28 cellular contexts compared by ENCODE assay signal in genomic region chr22:43232445-43232844, GRCh38.
"Had no signal": no experiment of that assay in that cellular context is flagged by ENCODE, and none has a peak within 500 bp of the region (broad histone marks: within the 10 kb centered on the region; RNA-seq: fewer than 3 reads in every experiment).

No MANE protein-coding gene starts in this region.

- DNase-seq: colonic mucosa; effector CD8-positive, alpha-beta T cell; foreskin keratinocyte; heart right ventricle; hippocampal formation; left cardiac atrium; left ventricle myocardium superior; mesenchymal stem cell; mucosa of descending colon; naive B cell; stimulated activated CD4-positive, alpha-beta T cell treated with anti-CD3 and anti-CD28 coated beads, Interleukin-12 subunit alpha, Interleukin-12 subunit beta, amount 100 ng/mL, for 4 hours; stimulated activated CD4-positive, alpha-beta T cell treated with anti-CD3 and anti-CD28 coated beads, Interleukin-1b, Interleukin-23, amount 100 ng/mL, for 48 hours; stimulated activated CD4-positive, alpha-beta T cell treated with anti-CD3 and anti-CD28 coated beads, Interleukin-4, amount 100 ng/mL, for 1 hour; stimulated activated CD8-positive, alpha-beta memory T cell treated with anti-CD3 and anti-CD28 coated beads, Interleukin-4, amount 100 ng/mL, for 48 hours; stimulated activated naive CD4-positive, alpha-beta T cell treated with Interleukin-2 at 50 U/mL for 16 hours; stomach; trophoblast cell had no signal

- ATAC-seq: foreskin keratinocyte; gastroesophageal sphincter; heart right ventricle; left cardiac atrium; left ventricle myocardium superior; mucosa of descending colon; natural killer cell treated with Interleukin-12 subunit alpha and Interleukin-12 subunit beta and Interleukin-15 and Interleukin-18, amount 100 ng/mL, for 72 hours; sciatic nerve had no signal

- H3K27me3 ChIP-seq: colonic mucosa, foreskin keratinocyte, thyroid gland had no signal

- H3K27ac Mint-ChIP-seq: dendritic cell treated with granulocyte-macrophage colony-stimulating factor and Interleukin-4, amounts not matched to agents 40 ng/mL and 50 ng/mL, for 4 days; mesothelial cell of epicardium; natural killer cell treated with Interleukin-12 subunit alpha and Interleukin-12 subunit beta and Interleukin-15 and Interleukin-18, amount 100 ng/mL, for 72 hours; progenitor cell of endocrine pancreas had no signal

- H3K4me3 Mint-ChIP-seq: dendritic cell treated with granulocyte-macrophage colony-stimulating factor and Interleukin-4, amounts not matched to agents 40 ng/mL and 50 ng/mL, for 4 days; mesothelial cell of epicardium; natural killer cell treated with Interleukin-12 subunit alpha and Interleukin-12 subunit beta and Interleukin-15 and Interleukin-18, amount 100 ng/mL, for 72 hours; neural crest cell had no signal

- H3K4me1 ChIP-seq: colonic mucosa, foreskin keratinocyte, gastroesophageal sphincter, parathyroid adenoma had no signal

- H3K4me3 ChIP-seq: colonic mucosa, esophagus muscularis mucosa, gastroesophageal sphincter, heart right ventricle, mucosa of descending colon, smooth muscle cell, stomach, thyroid gland had no signal

- H3K36me3 Mint-ChIP-seq: mesothelial cell of epicardium; naive B cell; natural killer cell treated with Interleukin-12 subunit alpha and Interleukin-12 subunit beta and Interleukin-15 and Interleukin-18, amount 100 ng/mL, for 72 hours had no signal

- H2AFZ ChIP-seq: parathyroid adenoma had no signal

- H3K36me3 ChIP-seq: colonic mucosa, heart right ventricle, stomach, thyroid gland had no signal

- H3K9me3 Mint-ChIP-seq: dendritic cell treated with granulocyte-macrophage colony-stimulating factor and Interleukin-4, amounts not matched to agents 40 ng/mL and 50 ng/mL, for 4 days; mesothelial cell of epicardium; naive B cell; natural killer cell treated with Interleukin-12 subunit alpha and Interleukin-12 subunit beta and Interleukin-15 and Interleukin-18, amount 100 ng/mL, for 72 hours; neural crest cell had no signal

- H3K27ac ChIP-seq: colonic mucosa, esophagus muscularis mucosa, foreskin keratinocyte, gastroesophageal sphincter, heart right ventricle, parathyroid adenoma, stomach, thyroid gland had no signal

- H3K9ac ChIP-seq: parathyroid adenoma had no signal

- H3K4me2 ChIP-seq: smooth muscle cell had no signal

- H3K9me3 ChIP-seq: colonic mucosa, esophagus muscularis mucosa, gastroesophageal sphincter, heart right ventricle, mucosa of descending colon, stomach, thyroid gland had no signal
